ENCODE assay signal across 23 cellular contexts in genomic region chrX:120794525-120794975, GRCh38.
DNase-seq lines count a peak whose midpoint lies in the region; ATAC-seq and TF ChIP-seq lines count a peak whose summit lies in the region.
"Had no signal": no experiment of that assay in that cellular context is flagged by ENCODE, and none has a peak within 500 bp of the region (broad histone marks: within the 10 kb centered on the region; RNA-seq: fewer than 3 reads in every experiment).

No MANE protein-coding gene starts in this region.

- DNase-seq in ELR (ENCODE audit: low read depth) (peak; percentile 53), fibroblast of the aortic adventitia (ENCODE audit: low read depth) (peak; percentile 75), coronary artery (ENCODE audit: low spot score) (no peak), occipital lobe (lab: John Stamatoyannopoulos, UW) (no peak), SKM-1 treated with dmso at 0.1 percent for 144 hours (lab: John Stamatoyannopoulos, UW; ENCODE audit: unreplicated experiment) (no peak)
- no peak for DNase-seq in activated T-helper 2 cell treated with anti-CD3 and anti-CD28 coated beads, Interferon-gamma antibody, Interleukin-2, Interleukin-4, amounts not matched to agents 10 μg/mL and 5 μg/mL and 100 μg/mL, durations not matched to agents 14 hours and 24 hours and 36 hours (ENCODE audit: low spot score)
- DNase-seq: activated CD8-positive, alpha-beta T cell treated with anti-CD3 and anti-CD28 coated beads for 36 hours; activated T-cell treated with anti-CD3 and anti-CD28 coated beads, Interleukin-2, amount 50 U/mL, for 48 hours; CD8-positive, alpha-beta memory T cell; DND-41; effector CD4-positive, alpha-beta T cell; Karpas-422; NCI-H1092 treated with DMSO at 0.1 percent for 48 hours; NCI-H2081 treated with DMSO at 0.1 percent for 48 hours; NCI-H510A; sigmoid colon; stimulated activated naive CD4-positive, alpha-beta T cell treated with Interleukin-2 at 50 U/mL for 16 hours; T-cell; transverse colon had no signal

- H3K9me3 Mint-ChIP-seq in activated T-helper 2 cell treated with anti-CD3 and anti-CD28 coated beads, Interferon-gamma antibody, Interleukin-2, Interleukin-4, amounts not matched to agents 10 μg/mL and 5 μg/mL and 100 μg/mL, durations not matched to agents 14 hours and 24 hours and 36 hours: no peaks in the 10 kb centered on the region
- H3K9me3 Mint-ChIP-seq: activated CD8-positive, alpha-beta T cell treated with anti-CD3 and anti-CD28 coated beads for 36 hours; CD8-positive, alpha-beta memory T cell; central memory CD8-positive, alpha-beta T cell; T-cell had no signal

- peak overlapping the region; percentile 38 for H2AFZ ChIP-seq in ACC112 (ENCODE audit: low read length, unreplicated experiment)

- TF ChIP-seq CTCF in fibroblast of the aortic adventitia (IDR thresholded peaks at IDR 0.05; ENCODE audit: insufficient read depth, low read length) (no peak), coronary artery (IDR thresholded peaks at IDR 0.05) (no peak)

- peak overlapping the region; percentile 44 for H3K27ac Mint-ChIP-seq in activated T-helper 2 cell treated with anti-CD3 and anti-CD28 coated beads, Interferon-gamma antibody, Interleukin-2, Interleukin-4, amounts not matched to agents 10 μg/mL and 5 μg/mL and 100 μg/mL, durations not matched to agents 14 hours and 24 hours and 36 hours
- H3K27ac Mint-ChIP-seq: activated CD8-positive, alpha-beta T cell treated with anti-CD3 and anti-CD28 coated beads for 36 hours; T-cell had no signal

- no peaks in the 10 kb centered on the region for H3K79me2 ChIP-seq in ACC112 (ENCODE audit: control insufficient read depth, insufficient read depth, low read length, unreplicated experiment)

- H3K4me3 Mint-ChIP-seq in activated T-helper 2 cell treated with anti-CD3 and anti-CD28 coated beads, Interferon-gamma antibody, Interleukin-2, Interleukin-4, amounts not matched to agents 10 μg/mL and 5 μg/mL and 100 μg/mL, durations not matched to agents 14 hours and 24 hours and 36 hours (ENCODE audit: low read depth): no peak overlapping the region
- H3K4me3 Mint-ChIP-seq: activated CD8-positive, alpha-beta T cell treated with anti-CD3 and anti-CD28 coated beads for 36 hours; CD8-positive, alpha-beta memory T cell; central memory CD8-positive, alpha-beta T cell had no signal

- intact Hi-C loops in activated T-helper 2 cell treated with anti-CD3 and anti-CD28 coated beads, Interferon-gamma antibody, Interleukin-2, Interleukin-4, amounts not matched to agents 10 μg/mL and 5 μg/mL and 100 μg/mL, durations not matched to agents 14 hours and 24 hours and 36 hours (cut with micrococcal nuclease): loop anchor here (5.0 to 10.0 kb wide), 3 partner anchors 300 to 850 kb away; no protein-coding TSS in a partner anchor

- H3K27me3 Mint-ChIP-seq in activated T-helper 2 cell treated with anti-CD3 and anti-CD28 coated beads, Interferon-gamma antibody, Interleukin-2, Interleukin-4, amounts not matched to agents 10 μg/mL and 5 μg/mL and 100 μg/mL, durations not matched to agents 14 hours and 24 hours and 36 hours (ENCODE audit: low read depth): no peaks in the 10 kb centered on the region
- H3K27me3 Mint-ChIP-seq: activated CD8-positive, alpha-beta T cell treated with anti-CD3 and anti-CD28 coated beads for 36 hours; T-cell had no signal

- no peaks in the 10 kb centered on the region for H3K27me3 ChIP-seq in ACC112 (ENCODE audit: insufficient read depth, low read length)
- H3K27me3 ChIP-seq: sigmoid colon, transverse colon had no signal

- H3K36me3 Mint-ChIP-seq in activated T-helper 2 cell treated with anti-CD3 and anti-CD28 coated beads, Interferon-gamma antibody, Interleukin-2, Interleukin-4, amounts not matched to agents 10 μg/mL and 5 μg/mL and 100 μg/mL, durations not matched to agents 14 hours and 24 hours and 36 hours (ENCODE audit: low read depth): no peaks in the 10 kb centered on the region
- H3K36me3 Mint-ChIP-seq: CD8-positive, alpha-beta memory T cell; T-cell had no signal

- H3K4me3 ChIP-seq in ACC112 (ENCODE audit: low read depth, low read length) (no peak overlapping the region), fibroblast of the aortic adventitia (ENCODE audit: low read depth, low read length) (no peak overlapping the region), coronary artery (no peak overlapping the region)
- H3K4me3 ChIP-seq: lung, sigmoid colon, transverse colon had no signal

- no peaks in the 10 kb centered on the region for H3K36me3 ChIP-seq in ACC112 (ENCODE audit: insufficient read depth, low read length)
- H3K36me3 ChIP-seq: sigmoid colon, transverse colon had no signal

- peaks cover 31% of the 10 kb centered on the region for H3K4me1 ChIP-seq in ACC112 (ENCODE audit: control insufficient read depth, insufficient read depth, low read length, unreplicated experiment)
- H3K4me1 ChIP-seq: sigmoid colon, transverse colon had no signal

- peak overlapping the region; percentile 50 for H3K27ac ChIP-seq in ACC112 (ENCODE audit: low read depth, low read length)
- H3K27ac ChIP-seq in coronary artery: no peak overlapping the region
- H3K27ac ChIP-seq: sigmoid colon, transverse colon had no signal

- no peak for ATAC-seq in HG03175 (IDR thresholded peaks at IDR 0.05; ENCODE audit: unreplicated experiment)
- ATAC-seq: activated CD8-positive, alpha-beta T cell treated with anti-CD3 and anti-CD28 coated beads for 36 hours; T-cell had no signal

- peaks cover 68% of the 10 kb centered on the region for H3K4me1 Mint-ChIP-seq in activated T-helper 2 cell treated with anti-CD3 and anti-CD28 coated beads, Interferon-gamma antibody, Interleukin-2, Interleukin-4, amounts not matched to agents 10 μg/mL and 5 μg/mL and 100 μg/mL, durations not matched to agents 14 hours and 24 hours and 36 hours (ENCODE audit: low read depth)
- H3K4me1 Mint-ChIP-seq: central memory CD8-positive, alpha-beta T cell had no signal

Comparison
In these comparisons a context has a peak if more than half of its experiments do, and no peak if none do; other contexts are left out.
1. DNase-seq: peak in ELR (single experiment) and fibroblast of the aortic adventitia (single experiment); none in activated T-helper 2 cell treated with anti-CD3 and anti-CD28 coated beads, Interferon-gamma antibody, Interleukin-2, Interleukin-4, amounts not matched to agents 10 μg/mL and 5 μg/mL and 100 μg/mL, durations not matched to agents 14 hours and 24 hours and 36 hours (single experiment), coronary artery (single experiment), occipital lobe (single experiment) and SKM-1 treated with dmso at 0.1 percent for 144 hours (single experiment).